Comparison of ENCODE assay signal across 20 cellular contexts in the genomic region with DNA sequence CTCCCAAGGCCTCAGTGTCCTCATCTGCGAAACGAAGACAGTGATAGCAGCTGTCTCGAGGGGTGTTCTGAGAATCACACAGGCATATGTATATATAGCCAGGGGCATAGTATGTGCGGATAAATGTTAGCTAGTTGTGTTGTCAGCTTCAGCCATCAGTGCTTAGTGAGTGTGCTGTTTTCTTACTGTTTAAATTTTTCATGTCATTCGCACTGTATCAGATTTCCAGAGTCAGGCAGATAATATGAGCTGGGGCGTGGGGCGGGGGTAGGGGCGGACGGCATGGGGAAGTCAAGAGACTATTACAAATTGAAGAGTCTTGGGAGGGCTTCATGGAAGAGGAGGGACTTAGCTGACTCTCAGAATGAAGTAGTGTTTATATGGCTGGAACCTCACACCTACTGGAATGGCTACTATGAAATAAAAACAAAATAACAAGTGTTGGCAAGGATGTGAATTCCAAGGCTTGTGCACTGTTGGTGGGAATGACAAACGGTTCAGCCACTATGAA. TPM values are rescaled to one million over a fixed set of nuclear protein-coding genes. Genes with fewer than 3 reads are reported as not detected.
DNase-seq lines count a peak whose midpoint lies in the region; ATAC-seq, FAIRE-seq and TF ChIP-seq lines count a peak whose summit lies in the region.
"Had no signal": no experiment of that assay in that cellular context is flagged by ENCODE, and none has a peak within 500 bp of the region (broad histone marks: within the 10 kb centered on the region; RNA-seq: fewer than 3 reads in every experiment).

No MANE protein-coding gene starts in this region.

- BruUV-seq in HepG2 (replicated peaks; lab: Mats Ljungman, UMichigan) = no TSS peak

- H3K9me3 ChIP-seq in AG04450 (ENCODE audit: control insufficient read depth, insufficient read depth, low read length) = peaks cover 4% of the 10 kb centered on the region; the same call in 1 of the 2 replicates
- H3K9me3 ChIP-seq in HepG2 (ENCODE audit: low read length) = no peaks in the 10 kb centered on the region

- H3K4me1 ChIP-seq in HepG2 (ENCODE audit: insufficient read depth, low read length) = peaks cover 8% of the 10 kb centered on the region

- peaks cover 10% of the 10 kb centered on the region for H3K4me1 Mint-ChIP-seq in nephron

- peak overlapping the region in 2 of 3 experiments; percentile 36 to 37 for H3K27ac Mint-ChIP-seq in nephron
- H3K27ac Mint-ChIP-seq: CD14-positive monocyte, HFFc6 had no signal

- TF ChIP-seq EP300 in HepG2 (IDR thresholded peaks at IDR 0.05; ENCODE audit: low read depth in 2 of 2, low read length in 2 of 2) (no peak), HepG2 (CRISPR knock-in tag; IDR thresholded peaks at IDR 0.05; ENCODE audit: borderline replicate concordance) (no peak)

- POLR2A ChIA-PET in AG04450 (lab: Yijun Ruan, JAX) = interaction anchor here (1.9 kb wide), 1 partner anchor 9 kb away, joined by 10 read pairs; the partner anchor contains the start of gene EIPR1
- POLR2A ChIA-PET in HepG2 (lab: Yijun Ruan, JAX) = interaction anchor here (0.7 to 1.1 kb wide), 2 partner anchors 9 to 11 kb away, joined by 3 to 5 read pairs; partner anchors contain the start of gene EIPR1

- H3K36me3 ChIP-seq in HepG2 (replicated peaks in 1 of 2; ENCODE audit: control insufficient read depth in 1 of 2, insufficient read depth in 2 of 2, low read length in 2 of 2) = peaks cover 17 to 47% of the 10 kb centered on the region in 2 experiments

- no peak for TF ChIP-seq POLR2A in HepG2 (IDR thresholded peaks at IDR 0.05; ENCODE audit: insufficient read depth in 1 of 2, low read depth in 2 of 2, low read length in 2 of 2)

- DNase-seq in AG04450 (ENCODE audit: low read depth, low spot score) (no peak), OCI-M1 (lab: John Stamatoyannopoulos, UW) (peak; percentile 53), choroid plexus epithelial cell (ENCODE audit: low read depth) (peak; percentile 25), HepG2 (ENCODE audit: low spot score) (no peak)
- DNase-seq: 8988T, H7, HFFc6, NCI-H1105, NCI-H146, NCI-H2029, NCI-H526 had no signal

- peaks cover 57% of the 10 kb centered on the region for H3K36me3 Mint-ChIP-seq in nephron (ENCODE audit: low read depth)

- 95% methylated on average over 10 of the region's 10 CpGs for WGBS in HepG2 (ENCODE audit: low lambda C conversion rate)

- FAIRE-seq in HepG2 (lab: Jason Lieb, UNC) = no peak
- FAIRE-seq: D721Med, GM19239 had no signal

- CTCF ChIA-PET in AG04450 (lab: Charles Lee) = interaction anchor here (1.0 to 4.4 kb wide), 6 partner anchors 8 to 1636 kb away, joined by 3 to 39 read pairs (median 4); no protein-coding TSS in a partner anchor
- CTCF ChIA-PET in HepG2 (lab: Yijun Ruan, JAX; ENCODE audit: low intra/inter-chr PET ratio, low total read pairs) = no interaction called here

- H3K4me3 ChIP-seq in AG04450 (ENCODE audit: low read depth, low read length) (no peak overlapping the region; the same call in 1 of the 2 replicates), choroid plexus epithelial cell (ENCODE audit: low read depth, low read length) (no peak overlapping the region), HepG2 (replicated peaks in 1 of 3; ENCODE audit: insufficient read depth in 1 of 3, low read depth in 2 of 3, low read length in 3 of 3) (no peak overlapping the region)

- no peak for TF ChIP-seq RAD21 in HepG2 (CRISPR knock-in tag; IDR thresholded peaks at IDR 0.05)

- H3K27me3 ChIP-seq in AG04450 (ENCODE audit: control insufficient read depth, insufficient read depth, low read length) (no peaks in the 10 kb centered on the region), HepG2 (ENCODE audit: control insufficient read depth in 1 of 2, insufficient read depth in 2 of 2, low read length in 2 of 2) (no peaks in the 10 kb centered on the region)

- intact Hi-C loops in HepG2 (cut with micrococcal nuclease; ENCODE audit: unreplicated experiment) = no loop called here

- H3K27me3 Mint-ChIP-seq in nephron (ENCODE audit: low read depth) = no peaks in the 10 kb centered on the region

- no peak overlapping the region for H3K9ac ChIP-seq in HepG2 (ENCODE audit: insufficient read depth, low read depth, low read length)

- ATAC-seq in HG03439 (IDR thresholded peaks at IDR 0.05; ENCODE audit: unreplicated experiment) (no peak), GM21717 (IDR thresholded peaks at IDR 0.05; ENCODE audit: unreplicated experiment) (no peak), GM19463 (IDR thresholded peaks at IDR 0.05; ENCODE audit: unreplicated experiment) (no peak), HepG2 (no peak)
- ATAC-seq: Right ventricle myocardium inferior had no signal

- H3K4me3 Mint-ChIP-seq in nephron = peak overlapping the region in 1 of 3 experiments; percentile 11
- H3K4me3 Mint-ChIP-seq: CD14-positive monocyte, HFFc6 had no signal

- in situ Hi-C loops in HepG2 (cut with HindIII; ENCODE audit: extremely low pct_ligation_motif_present, low pct_unique_long_range_greater_than_20kb) = no loop called here

- no peak for TF ChIP-seq CTCF in AG04450 (IDR thresholded peaks at IDR 0.05; ENCODE audit: low read depth, low read length)
- TF ChIP-seq CTCF in choroid plexus epithelial cell (conservative IDR thresholded peaks at IDR 0.05; ENCODE audit: low read depth, low read length) = no peak
- TF ChIP-seq CTCF in nephron (IDR thresholded peaks at IDR 0.05; ENCODE audit: unreplicated experiment in 3 of 3) = no peak
- TF ChIP-seq CTCF in HepG2 (CRISPR knock-in tag; IDR thresholded peaks at IDR 0.05) = no peak

- no peaks in the 10 kb centered on the region for H4K20me1 ChIP-seq in HepG2 (ENCODE audit: insufficient read depth, low read length)

- H3K27ac ChIP-seq in AG04450 (ENCODE audit: low read depth, low read length) (peak overlapping the region; percentile 74), HepG2 (ENCODE audit: extremely low read length, insufficient read depth, low read length) (no peak overlapping the region)
- H3K27ac ChIP-seq: HL-60 had no signal

- H3K4me2 ChIP-seq in HepG2 (ENCODE audit: low read depth, low read length) = no peak overlapping the region

- H3K79me2 ChIP-seq in HepG2 (ENCODE audit: insufficient read depth, low read length) = peaks cover 18% of the 10 kb centered on the region

- H3K9me3 Mint-ChIP-seq in nephron = peaks cover 6% of the 10 kb centered on the region
- H3K9me3 Mint-ChIP-seq: HFFc6 had no signal

- H2AFZ ChIP-seq in HepG2 (ENCODE audit: low read length) = no peak overlapping the region

TF ChIP-seq in HepG2, 621 proteins besides CTCF, POLR2A, EP300 and RAD21 (continues in another document):
- no peak for TF ChIP-seq SNAI1 (CRISPR knock-in tag; IDR thresholded peaks at IDR 0.05; ENCODE audit: borderline replicate concordance)

RNA-seq across cellular contexts. Expression of gene TRAPPC12, which starts 7.0 kb away (rescaled TPM):
- polyA plus RNA-seq in AG04450 (2011; rRNA removed) = 41.7 and 56.0 TPM in 2 replicates
- polyA minus RNA-seq in AG04450 (2011; rRNA and poly(A)+ RNA removed) = 70.8 and 94.8 TPM in 2 replicates
- 39.0 and 46.4 TPM in 2 replicates for total RNA-seq in HepG2 (2016; rRNA removed; fragmentation: Illumina TruSeq; extraction: Trizol)
- total RNA-seq in HepG2 (2016; cell fraction: cytosol; rRNA removed; fragmentation: Illumina TruSeq; extraction: Trizol; ENCODE audit: low read depth) = 16.2 and 17.3 TPM in 2 replicates
- 36.3 and 42.6 TPM in 2 replicates for total RNA-seq in HepG2 (2016; cell fraction: insoluble cytoplasmic fraction; rRNA removed; fragmentation: Illumina TruSeq; extraction: Trizol)
- total RNA-seq in HepG2 (2016; cell fraction: membrane; rRNA removed; fragmentation: Illumina TruSeq; extraction: Trizol) = 24.2 and 25.4 TPM in 2 replicates
- 55.4 and 61.3 TPM in 2 replicates for total RNA-seq in HepG2 (2016; cell fraction: nucleus; rRNA removed; fragmentation: Illumina TruSeq; extraction: Trizol)
- 97.7 and 137 TPM in 2 replicates for polyA plus RNA-seq in HepG2 (2011; rRNA removed)
- polyA plus RNA-seq in HepG2 (2011; cell fraction: cytosol; rRNA removed) = 36.5 and 40.1 TPM in 2 replicates
- 305 and 380 TPM in 2 replicates for polyA plus RNA-seq in HepG2 (2011; cell fraction: nucleus; rRNA removed)
- polyA plus RNA-seq in HepG2 (2012) = 58.1 and 63.4 TPM in 2 replicates
- 7.8 and 8.6 TPM in 2 replicates for polyA plus RNA-seq in HepG2 (2016; cell fraction: cytosol; fragmentation: Illumina TruSeq; extraction: Trizol; ENCODE audit: low read depth)
- polyA plus RNA-seq in HepG2 (2016; cell fraction: insoluble cytoplasmic fraction; fragmentation: Illumina TruSeq; extraction: Trizol; ENCODE audit: low read depth) = 31.5 and 45.0 TPM in 2 replicates
- polyA plus RNA-seq in HepG2 (2016; cell fraction: membrane; fragmentation: Illumina TruSeq; extraction: Trizol; ENCODE audit: low read depth) = 10.3 and 11.5 TPM in 2 replicates
- polyA plus RNA-seq in HepG2 (2016; cell fraction: nucleus; fragmentation: Illumina TruSeq; extraction: Trizol; ENCODE audit: insufficient read depth, low read depth) = 95.8 and 113 TPM in 2 replicates
- polyA minus RNA-seq in HepG2 (2011; rRNA and poly(A)+ RNA removed; ENCODE audit: low replicate concordance) = 73.3 and 119 TPM in 2 replicates
- 30.0 and 39.8 TPM in 2 replicates for polyA minus RNA-seq in HepG2 (2011; cell fraction: cytosol; rRNA and poly(A)+ RNA removed)
- 181 and 183 TPM in 2 replicates for polyA minus RNA-seq in HepG2 (2011; cell fraction: nucleus; rRNA and poly(A)+ RNA removed)

RNA-seq across cellular contexts. Expression of gene EIPR1, which starts 8.9 kb away (rescaled TPM):
- polyA plus RNA-seq in AG04450 (2011; rRNA removed) (33.2 and 39.3 TPM in 2 replicates), HepG2 (2011; rRNA removed) (84.5 and 96.3 TPM in 2 replicates)
- 22.2 and 27.7 TPM in 2 replicates for polyA minus RNA-seq in AG04450 (2011; rRNA and poly(A)+ RNA removed)
- total RNA-seq in HepG2 (2016; rRNA removed; fragmentation: Illumina TruSeq; extraction: Trizol) = 70.0 and 92.3 TPM in 2 replicates
- total RNA-seq in HepG2 (2016; cell fraction: cytosol; rRNA removed; fragmentation: Illumina TruSeq; extraction: Trizol; ENCODE audit: low read depth) = 45.6 and 52.4 TPM in 2 replicates
- 72.0 and 92.4 TPM in 2 replicates for total RNA-seq in HepG2 (2016; cell fraction: insoluble cytoplasmic fraction; rRNA removed; fragmentation: Illumina TruSeq; extraction: Trizol)
- total RNA-seq in HepG2 (2016; cell fraction: membrane; rRNA removed; fragmentation: Illumina TruSeq; extraction: Trizol) = 79.5 and 92.1 TPM in 2 replicates
- total RNA-seq in HepG2 (2016; cell fraction: nucleus; rRNA removed; fragmentation: Illumina TruSeq; extraction: Trizol) = 36.2 and 44.8 TPM in 2 replicates
- 91.9 and 111 TPM in 2 replicates for polyA plus RNA-seq in HepG2 (2011; cell fraction: cytosol; rRNA removed)
- 54.6 and 61.7 TPM in 2 replicates for polyA plus RNA-seq in HepG2 (2011; cell fraction: nucleus; rRNA removed)
- 34.2 and 39.9 TPM in 2 replicates for polyA plus RNA-seq in HepG2 (2012)
- 47.2 and 54.0 TPM in 2 replicates for polyA plus RNA-seq in HepG2 (2016; cell fraction: cytosol; fragmentation: Illumina TruSeq; extraction: Trizol; ENCODE audit: low read depth)
- 80.5 and 83.1 TPM in 2 replicates for polyA plus RNA-seq in HepG2 (2016; cell fraction: insoluble cytoplasmic fraction; fragmentation: Illumina TruSeq; extraction: Trizol; ENCODE audit: low read depth)
- 53.9 and 69.3 TPM in 2 replicates for polyA plus RNA-seq in HepG2 (2016; cell fraction: membrane; fragmentation: Illumina TruSeq; extraction: Trizol; ENCODE audit: low read depth)
- polyA plus RNA-seq in HepG2 (2016; cell fraction: nucleus; fragmentation: Illumina TruSeq; extraction: Trizol; ENCODE audit: insufficient read depth, low read depth) = 49.2 and 51.5 TPM in 2 replicates
- 65.1 and 87.1 TPM in 2 replicates for polyA minus RNA-seq in HepG2 (2011; rRNA and poly(A)+ RNA removed; ENCODE audit: low replicate concordance)
- 27.9 and 34.1 TPM in 2 replicates for polyA minus RNA-seq in HepG2 (2011; cell fraction: cytosol; rRNA and poly(A)+ RNA removed)
- 48.4 and 54.1 TPM in 2 replicates for polyA minus RNA-seq in HepG2 (2011; cell fraction: nucleus; rRNA and poly(A)+ RNA removed)

Comparison
In these comparisons a context has a peak if more than half of its experiments do, and no peak if none do; other contexts are left out.
1. DNase-seq: peak in OCI-M1 (single experiment) and choroid plexus epithelial cell (single experiment); none in AG04450 (single experiment) and HepG2 (single experiment).